Comparison of ENCODE assay signal across 12 cellular contexts in the genomic region with DNA sequence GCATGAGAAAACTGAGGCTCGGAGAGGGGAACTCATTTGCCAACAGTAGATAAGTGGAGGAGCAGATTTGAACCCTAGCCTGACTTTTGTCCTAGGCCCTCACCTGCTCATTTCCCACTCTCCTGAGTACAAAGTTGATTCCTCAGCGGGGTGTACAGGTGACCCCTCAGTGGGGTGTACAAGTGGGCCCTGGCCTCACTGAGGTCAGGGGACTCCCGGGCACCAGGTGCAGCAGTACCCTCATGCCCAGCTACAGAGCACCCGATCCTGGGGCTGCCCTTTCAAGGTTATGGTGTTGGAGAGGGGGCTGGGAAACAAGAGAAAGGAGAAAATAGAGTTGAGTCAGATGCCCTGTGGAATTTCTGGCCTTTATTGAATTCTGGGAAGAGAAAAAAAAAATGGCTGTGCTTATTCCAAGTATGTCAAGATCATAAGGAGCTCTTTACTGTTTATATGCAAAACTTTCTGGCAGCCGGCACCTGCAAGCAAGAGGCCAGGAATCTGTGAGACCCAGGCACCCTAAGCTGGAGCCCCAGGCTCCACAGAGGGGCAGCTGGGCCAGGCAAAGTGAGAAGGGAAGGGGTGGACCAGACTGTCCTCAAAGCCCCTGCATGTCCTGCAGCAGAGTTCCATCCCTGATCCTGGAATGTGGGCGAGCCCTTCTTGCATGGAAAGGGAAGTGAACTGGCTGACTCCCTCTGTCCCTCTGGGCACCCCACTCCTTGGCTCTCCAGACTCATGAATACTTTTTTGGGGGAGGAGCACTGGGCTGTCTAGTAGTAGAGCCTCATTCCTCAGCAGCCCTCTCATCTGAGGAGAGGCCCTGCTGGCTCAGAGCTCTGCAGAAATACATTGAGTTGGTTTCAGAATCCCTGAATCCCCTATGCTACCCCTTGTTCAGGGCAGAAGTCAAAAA. TPM values are rescaled to one million over a fixed set of nuclear protein-coding genes. Genes with fewer than 3 reads are reported as not detected.
DNase-seq lines count a peak whose midpoint lies in the region; ATAC-seq, FAIRE-seq and TF ChIP-seq lines count a peak whose summit lies in the region.
"Had no signal": no experiment of that assay in that cellular context is flagged by ENCODE, and none has a peak within 500 bp of the region (broad histone marks: within the 10 kb centered on the region; RNA-seq: fewer than 3 reads in every experiment).

No MANE protein-coding gene starts in this region.

- no peak overlapping the region for H3K27ac Mint-ChIP-seq in activated naive CD4-positive, alpha-beta T cell treated with anti-CD3 and anti-CD28 coated beads for 36 hours
- H3K27ac Mint-ChIP-seq: activated naive CD4-positive, alpha-beta T cell treated with anti-CD3 and anti-CD28 coated beads, Interleukin-2, amount 50 U/mL, for 24 hours; T-helper 1 cell treated with Interleukin-12 subunit alpha and Interleukin-12 subunit beta and Interleukin-4 antibody, amounts not matched to agents 30 μg/mL and 1 μg/mL, for 36 hours had no signal

- H3K4me1 Mint-ChIP-seq in activated naive CD4-positive, alpha-beta T cell treated with anti-CD3 and anti-CD28 coated beads for 36 hours (ENCODE audit: low read depth): no peaks in the 10 kb centered on the region
- H3K4me1 Mint-ChIP-seq: activated naive CD4-positive, alpha-beta T cell treated with anti-CD3 and anti-CD28 coated beads, Interleukin-2, amount 50 U/mL, for 24 hours had no signal

- no peaks in the 10 kb centered on the region for H3K36me3 Mint-ChIP-seq in activated naive CD4-positive, alpha-beta T cell treated with anti-CD3 and anti-CD28 coated beads for 36 hours (ENCODE audit: low read depth)
- H3K36me3 Mint-ChIP-seq: activated naive CD4-positive, alpha-beta T cell treated with anti-CD3 and anti-CD28 coated beads, Interleukin-2, amount 50 U/mL, for 24 hours had no signal

- H3K9ac ChIP-seq in HUES48 (ENCODE audit: low read depth, low read length): no peak overlapping the region

- intact Hi-C loops in left lung (cut with DNase I) (no loop called here), thyroid gland (cut with DNase I) (no loop called here)
- intact Hi-C loops in activated naive CD4-positive, alpha-beta T cell treated with anti-CD3 and anti-CD28 coated beads for 36 hours (cut with micrococcal nuclease): no loop called here

- H3K27me3 ChIP-seq in HUES48 (ENCODE audit: control insufficient read depth, insufficient read depth, low read length) (no peaks in the 10 kb centered on the region), bronchial epithelial cell (ENCODE audit: control insufficient read depth, insufficient read depth, low read length) (no peaks in the 10 kb centered on the region), left lung (no peaks in the 10 kb centered on the region), thyroid gland (no peaks in the 10 kb centered on the region)

- no peaks in the 10 kb centered on the region for H3K9me3 Mint-ChIP-seq in activated naive CD4-positive, alpha-beta T cell treated with anti-CD3 and anti-CD28 coated beads for 36 hours
- H3K9me3 Mint-ChIP-seq: activated naive CD4-positive, alpha-beta T cell treated with anti-CD3 and anti-CD28 coated beads, Interleukin-2, amount 50 U/mL, for 24 hours; T-helper 1 cell treated with Interleukin-12 subunit alpha and Interleukin-12 subunit beta and Interleukin-4 antibody, amounts not matched to agents 30 μg/mL and 1 μg/mL, for 36 hours had no signal

- H3K9me3 ChIP-seq in HUES48 (ENCODE audit: control insufficient read depth, insufficient read depth, low read length) (no peaks in the 10 kb centered on the region), left lung (no peaks in the 10 kb centered on the region), thyroid gland (no peaks in the 10 kb centered on the region)

- H3K36me3 ChIP-seq in HUES48 (ENCODE audit: control insufficient read depth, insufficient read depth, low read length) (no peaks in the 10 kb centered on the region), bronchial epithelial cell (ENCODE audit: control insufficient read depth, insufficient read depth, low read length) (no peaks in the 10 kb centered on the region), left lung (no peaks in the 10 kb centered on the region), thyroid gland (no peaks in the 10 kb centered on the region)

- no peak for FAIRE-seq in bronchial epithelial cell (lab: Jason Lieb, UNC)

- H3K4me1 ChIP-seq in HUES48 (ENCODE audit: control insufficient read depth, insufficient read depth, low read length) (peaks cover 71% of the 10 kb centered on the region), left lung (peaks cover 50 to 54% of the 10 kb centered on the region in 2 donors), thyroid gland (peaks cover 37 to 57% of the 10 kb centered on the region in 2 donors)

- CTCF ChIA-PET in activated naive CD4-positive, alpha-beta T cell treated with anti-CD3 and anti-CD28 coated beads for 36 hours (lab: Charles Lee): no interaction called here

- DNase-seq in bronchial epithelial cell (ENCODE audit: low read depth) (peak; percentile 76), left lung (peak in 1 of 2 donors; percentile 43), thyroid gland (peak; percentile 1 to 41), DMS153 (lab: John Stamatoyannopoulos, UW) (no peak), NCI-H2196 (lab: John Stamatoyannopoulos, UW; ENCODE audit: unreplicated experiment) (no peak)
- DNase-seq in activated naive CD4-positive, alpha-beta T cell treated with anti-CD3 and anti-CD28 coated beads for 36 hours: no peak
- DNase-seq: hypothalamus; stimulated activated CD4-positive, alpha-beta T cell treated with anti-CD3 and anti-CD28 coated beads, Interleukin-15, amount 100 ng/mL, for 24 hours had no signal

- 60 to 75% methylated on average over 5 to 6 of the region's 6 CpGs for WGBS in thyroid gland, 2 donors

- H3K27me3 Mint-ChIP-seq in activated naive CD4-positive, alpha-beta T cell treated with anti-CD3 and anti-CD28 coated beads for 36 hours (ENCODE audit: low read depth): no peaks in the 10 kb centered on the region

- H3K4me3 Mint-ChIP-seq in activated naive CD4-positive, alpha-beta T cell treated with anti-CD3 and anti-CD28 coated beads for 36 hours: no peak overlapping the region
- H3K4me3 Mint-ChIP-seq: activated naive CD4-positive, alpha-beta T cell treated with anti-CD3 and anti-CD28 coated beads, Interleukin-2, amount 50 U/mL, for 24 hours; T-helper 1 cell treated with Interleukin-12 subunit alpha and Interleukin-12 subunit beta and Interleukin-4 antibody, amounts not matched to agents 30 μg/mL and 1 μg/mL, for 36 hours had no signal

- no peak for TF ChIP-seq POLR2A in thyroid gland (IDR thresholded peaks at IDR 0.05)

- H3K27ac ChIP-seq in HUES48 (ENCODE audit: low read depth, low read length) (peak overlapping the region; percentile 58), left lung (peak overlapping the region; percentile 46 to 62), thyroid gland (peak overlapping the region; percentile 6 to 69 (median 42))

- ATAC-seq in left lung (peak; percentile 79), GM21825 (IDR thresholded peaks at IDR 0.05; ENCODE audit: unreplicated experiment) (no peak)

- H3K4me3 ChIP-seq in HUES48 (ENCODE audit: low read depth, low read length): no peak overlapping the region
- H3K4me3 ChIP-seq in bronchial epithelial cell (ENCODE audit: low read depth, low read length): no peak overlapping the region
- H3K4me3 ChIP-seq in left lung: no peak overlapping the region
- no peak overlapping the region for H3K4me3 ChIP-seq in thyroid gland (replicated peaks in 1 of 3)

- no peak for TF ChIP-seq CTCF in bronchial epithelial cell (IDR thresholded peaks at IDR 0.05; ENCODE audit: insufficient read depth, low read length, severe bottlenecking)
- TF ChIP-seq CTCF in left lung (IDR thresholded peaks at IDR 0.05): no peak
- TF ChIP-seq CTCF in thyroid gland (IDR thresholded peaks at IDR 0.05): no peak

RNA-seq across cellular contexts. Expression of a gene that starts 43.1 kb away (rescaled TPM):
- total RNA-seq in bronchial epithelial cell (54.2 and 89.9 TPM in 2 replicates), left lung (100 to 1,000 TPM in 1 of 2 donors, 10 to 100 TPM in 1; 69.2 to 106 TPM), thyroid gland (100 to 1,000 TPM in 3 of 4 donors, 10 to 100 TPM in 1; 76.0 to 149 (median 117) TPM)
- under 1 TPM in 1 of 2 experiments, not detected in 1; 0.31 TPM for total RNA-seq in activated naive CD4-positive, alpha-beta T cell treated with anti-CD3 and anti-CD28 coated beads for 36 hours

Comparison
In these comparisons a context has a peak if more than half of its experiments do, and no peak if none do; other contexts are left out.
1. DNase-seq: peak in bronchial epithelial cell (single experiment) and thyroid gland (2 of 2); none in DMS153 (single experiment), NCI-H2196 (single experiment) and activated naive CD4-positive, alpha-beta T cell treated with anti-CD3 and anti-CD28 coated beads for 36 hours (single experiment).
2. RNA of a gene that starts 43.1 kb away (total RNA-seq): 76.0 to 149 TPM in thyroid gland, 69.2 to 106 TPM in left lung and 54.2 to 89.9 TPM in bronchial epithelial cell; 0.31 TPM in activated naive CD4-positive, alpha-beta T cell treated with anti-CD3 and anti-CD28 coated beads for 36 hours; every median in the first group is over 10 times any median in the second.
3. Peak in every context shown above with its lines, with median percentiles within 50 percentile points of each other: H3K27ac ChIP-seq.